8 cellular contexts compared by ENCODE assay signal in genomic region chr7:43905954-43906326, GRCh38. TPM values are rescaled to one million over a fixed set of nuclear protein-coding genes. Genes with fewer than 3 reads are reported as not detected.
A peak's percentile ranks its signal among the peaks of the same experiment; 100 is the strongest.
DNase-seq lines count a peak whose midpoint lies in the region; ATAC-seq and TF ChIP-seq lines count a peak whose summit lies in the region.

No MANE protein-coding gene starts in this region.

- DNase-seq in BJ (ENCODE audit: low read depth) (no peak), RWPE2 (ENCODE audit: low spot score) (no peak), adrenal gland (peak in 6 of 7 donors; percentile 43 to 61 (median 49)), left ventricle myocardium superior (peak; percentile 46), posterior cingulate gyrus (peak in 8 of 10 donors; percentile 34 to 92 (median 39)), NCI-H2196 treated with DMSO at 0.1 percent for 48 hours (lab: John Stamatoyannopoulos, UW; ENCODE audit: unreplicated experiment) (no peak)

- TF ChIP-seq CTCF in BJ (IDR thresholded peaks at IDR 0.05; ENCODE audit: insufficient read depth, low read depth, low read length) (no peak), RWPE2 (IDR thresholded peaks at IDR 0.05; ENCODE audit: poor library complexity, severe bottlenecking) (no peak), adrenal gland (IDR thresholded peaks at IDR 0.05) (no peak)

- TF ChIP-seq POLR2A in adrenal gland (IDR thresholded peaks at IDR 0.05) = no peak

- CTCF ChIA-PET in BJ (lab: Yijun Ruan, JAX) = interaction anchor here (1.0 kb wide), 1 partner anchor 9 kb away, joined by 4 read pairs; no protein-coding TSS in a partner anchor

- POLR2A ChIA-PET in BJ (lab: Charles Lee) = no interaction called here

- peak; percentile 32 for ATAC-seq in GM19025 (IDR thresholded peaks at IDR 0.05; ENCODE audit: low read depth, unreplicated experiment)
- peak; percentile 34 for ATAC-seq in HG03196 (IDR thresholded peaks at IDR 0.05; ENCODE audit: unreplicated experiment)
- ATAC-seq in RWPE2 (ENCODE audit: low read depth) = peak; percentile 42; the same call in 2 of the 3 replicates
- peak; percentile 39 for ATAC-seq in left ventricle myocardium superior

- 0 to 2% (median 1%) methylated on average over 13 to 42 of the region's 42 CpGs for WGBS in adrenal gland, 4 donors

- H3K27ac ChIP-seq in RWPE2 (ENCODE audit: poor library complexity, severe bottlenecking) (peak overlapping the region; percentile 80), adrenal gland (peak overlapping the region; percentile 70 to 98 (median 94))

- intact Hi-C loops in adrenal gland (cut with DNase I) = no loop called here
- intact Hi-C loops in left ventricle myocardium superior (cut with micrococcal nuclease) = no loop called here
- intact Hi-C loops in posterior cingulate gyrus (cut with DNase I) = no loop called here

- H3K9me3 ChIP-seq in RWPE2 (ENCODE audit: severe bottlenecking) (no peaks in the 10 kb centered on the region), adrenal gland (replicated peaks in 1 of 3) (no peaks in the 10 kb centered on the region)

- no peaks in the 10 kb centered on the region for H3K27me3 ChIP-seq in BJ (ENCODE audit: control insufficient read depth, insufficient read depth, low read length)
- no peaks in the 10 kb centered on the region for H3K27me3 ChIP-seq in RWPE2 (ENCODE audit: insufficient read depth, poor library complexity, severe bottlenecking)
- no peaks in the 10 kb centered on the region for H3K27me3 ChIP-seq in adrenal gland

- H3K4me1 ChIP-seq in RWPE2 (ENCODE audit: insufficient read depth, poor library complexity, severe bottlenecking) (peaks cover 17% of the 10 kb centered on the region), adrenal gland (replicated peaks in 1 of 2) (peaks cover 27 to 33% of the 10 kb centered on the region in 2 donors)

- H3K4me3 ChIP-seq in BJ (ENCODE audit: low read depth, low read length) = peak overlapping the region; percentile 75
- H3K4me3 ChIP-seq in RWPE2 (ENCODE audit: severe bottlenecking) = peak overlapping the region; percentile 80
- H3K4me3 ChIP-seq in adrenal gland = peak overlapping the region in 2 of 4 donors; percentile 46 to 92

- H3K36me3 ChIP-seq in BJ (ENCODE audit: control insufficient read depth, insufficient read depth, low read length) = peaks cover 4% of the 10 kb centered on the region
- H3K36me3 ChIP-seq in RWPE2 (ENCODE audit: low read depth) = no peaks in the 10 kb centered on the region
- H3K36me3 ChIP-seq in adrenal gland (replicated peaks in 1 of 2) = no peaks in the 10 kb centered on the region

RNA-seq across cellular contexts. Expression of gene URGCP, which starts 0.5 kb away (rescaled TPM):
- polyA plus RNA-seq in BJ (2011; rRNA removed) (34.3 and 41.6 TPM in 2 replicates), adrenal gland (10 to 100 TPM; 60.5 to 76.7 (median 61.9) TPM)
- polyA minus RNA-seq in BJ (2011; rRNA and poly(A)+ RNA removed) = 20.9 and 36.3 TPM in 2 replicates
- total RNA-seq in adrenal gland (100 to 1,000 TPM in 1 of 8 donors, 10 to 100 TPM in 7; 53.8 to 103 (median 72.2) TPM), left ventricle myocardium superior (40.3 TPM)

RNA-seq across cellular contexts. Expression of gene UBE2D4, which starts 20.3 kb away (rescaled TPM):
- polyA plus RNA-seq in BJ (2011; rRNA removed) (24.3 and 27.6 TPM in 2 replicates), adrenal gland (10 to 100 TPM; 32.0 to 45.4 (median 33.1) TPM)
- polyA minus RNA-seq in BJ (2011; rRNA and poly(A)+ RNA removed) = 20.4 and 26.4 TPM in 2 replicates
- total RNA-seq in adrenal gland (10 to 100 TPM; 29.1 to 76.8 (median 41.1) TPM), left ventricle myocardium superior (42.0 TPM)

RNA-seq across cellular contexts. Expression of gene MRPS24, which starts 36.6 kb away (rescaled TPM):
- 189 and 229 TPM in 2 replicates for polyA plus RNA-seq in BJ (2011; rRNA removed)
- 72.0 and 111 TPM in 2 replicates for polyA minus RNA-seq in BJ (2011; rRNA and poly(A)+ RNA removed)
- 100 to 1,000 TPM; 139 to 356 (median 199) TPM for total RNA-seq in adrenal gland
- polyA plus RNA-seq in adrenal gland = 100 to 1,000 TPM in 2 of 3 donors, 10 to 100 TPM in 1; 72.5 to 160 (median 135) TPM
- total RNA-seq in left ventricle myocardium superior = 200 TPM

Comparison
In these comparisons a context has a peak if more than half of its experiments do, and no peak if none do; other contexts are left out.
1. DNase-seq: peak in adrenal gland (6 of 7), left ventricle myocardium superior (single experiment) and posterior cingulate gyrus (8 of 10); none in BJ (single experiment), RWPE2 (single experiment) and NCI-H2196 treated with DMSO at 0.1 percent for 48 hours (single experiment).
2. Peak in every context shown above with its lines, with median percentiles within 50 percentile points of each other: ATAC-seq.